In genomic region chr1:205600085-205600484, GRCh38 we compare ENCODE assay signal across 9 cellular contexts. TPM values are rescaled to one million over a fixed set of nuclear protein-coding genes. Genes with fewer than 3 reads are reported as not detected.
DNase-seq lines count a peak whose midpoint lies in the region; TF ChIP-seq lines count a peak whose summit lies in the region.
"Had no signal": no experiment of that assay in that cellular context is flagged by ENCODE, and none has a peak within 500 bp of the region (broad histone marks: within the 10 kb centered on the region; RNA-seq: fewer than 3 reads in every experiment).

No MANE protein-coding gene starts in this region.

- H3K79me2 ChIP-seq in KMS-11 (ENCODE audit: insufficient read depth, low read depth): no peaks in the 10 kb centered on the region

- H3K9me3 Mint-ChIP-seq in activated CD4-positive, alpha-beta T cell treated with anti-CD3 and anti-CD28 coated beads, Interleukin-2, amount 10 ng/mL, durations not matched to agents 7 days and 5 days: no peaks in the 10 kb centered on the region

- no peaks in the 10 kb centered on the region for H3K36me3 ChIP-seq in KMS-11 (ENCODE audit: insufficient read depth)
- peaks cover 0 to 14% (median 11%) of the 10 kb centered on the region in 5 donors for H3K36me3 ChIP-seq in subcutaneous abdominal adipose tissue (ENCODE audit: control insufficient read depth in 5 of 5, insufficient read depth in 5 of 5, low read length in 5 of 5)

- H3K27me3 Mint-ChIP-seq in activated CD4-positive, alpha-beta T cell treated with anti-CD3 and anti-CD28 coated beads, Interleukin-2, amount 10 ng/mL, durations not matched to agents 7 days and 5 days: no peaks in the 10 kb centered on the region

- peaks cover 40% of the 10 kb centered on the region for H3K4me1 Mint-ChIP-seq in activated CD4-positive, alpha-beta T cell treated with anti-CD3 and anti-CD28 coated beads, Interleukin-2, amount 10 ng/mL, durations not matched to agents 7 days and 5 days

- H3K4me1 ChIP-seq in KMS-11 (ENCODE audit: low read depth, poor library complexity, severe bottlenecking): peaks cover 20% of the 10 kb centered on the region
- H3K4me1 ChIP-seq in subcutaneous abdominal adipose tissue (ENCODE audit: control insufficient read depth in 5 of 5, insufficient read depth in 5 of 5, low read length in 5 of 5): peaks cover 12 to 34% (median 13%) of the 10 kb centered on the region in 5 donors

- no peak overlapping the region for H3K4me3 ChIP-seq in KMS-11 (IDR thresholded peaks at IDR 0.05; ENCODE audit: insufficient read depth, low read depth, low read length)
- H3K4me3 ChIP-seq in epithelial cell of proximal tubule (ENCODE audit: low read depth, low read length): no peak overlapping the region
- H3K4me3 ChIP-seq in subcutaneous abdominal adipose tissue (ENCODE audit: low read depth in 1 of 5, low read length in 5 of 5): no peak overlapping the region
- H3K4me3 ChIP-seq: BLaER1 had no signal

- 0 out of 2 replicates have a peak, but pooled peaks have one; percentile 27 for TF ChIP-seq CTCF in KMS-11 (conservative IDR thresholded peaks at IDR 0.05; ENCODE audit: low read depth, low read length)
- peak; percentile 48 for TF ChIP-seq CTCF in epithelial cell of proximal tubule (conservative IDR thresholded peaks at IDR 0.05; ENCODE audit: low read depth, low read length)

- no peak overlapping the region for H3K4me3 Mint-ChIP-seq in activated CD4-positive, alpha-beta T cell treated with anti-CD3 and anti-CD28 coated beads, Interleukin-2, amount 10 ng/mL, durations not matched to agents 7 days and 5 days

- H3K4me2 ChIP-seq in KMS-11: peak overlapping the region; percentile 2; the same call in 1 of the 2 replicates
- H3K4me2 ChIP-seq: BLaER1 had no signal

- H4K20me1 ChIP-seq in KMS-11 (ENCODE audit: insufficient read depth): no peaks in the 10 kb centered on the region

- H3K27me3 ChIP-seq in KMS-11 (ENCODE audit: insufficient read depth, low read depth) (no peaks in the 10 kb centered on the region), subcutaneous abdominal adipose tissue (ENCODE audit: control insufficient read depth in 5 of 5, insufficient read depth in 4 of 5, low read length in 5 of 5) (no peaks in the 10 kb centered on the region)
- H3K27me3 ChIP-seq: BLaER1 had no signal

- CTCF ChIA-PET in activated CD4-positive, alpha-beta T cell treated with anti-CD3 and anti-CD28 coated beads, Interleukin-2, amount 10 ng/mL, durations not matched to agents 7 days and 5 days (lab: Charles Lee): interaction anchor here (1.0 to 2.6 kb wide), 8 partner anchors 9 to 59 kb away, joined by 3 to 18 read pairs (median 3); partner anchors contain the start of gene ELK4

- POLR2A ChIA-PET in activated CD4-positive, alpha-beta T cell treated with anti-CD3 and anti-CD28 coated beads, Interleukin-2, amount 10 ng/mL, durations not matched to agents 7 days and 5 days (lab: Charles Lee): interaction anchor here (0.6 kb wide), 1 partner anchor 26 kb away, joined by 3 read pairs; no protein-coding TSS in a partner anchor

- H3K36me3 Mint-ChIP-seq in activated CD4-positive, alpha-beta T cell treated with anti-CD3 and anti-CD28 coated beads, Interleukin-2, amount 10 ng/mL, durations not matched to agents 7 days and 5 days (ENCODE audit: low read depth): peaks cover 53% of the 10 kb centered on the region

- H3K9ac ChIP-seq in KMS-11 (no peak overlapping the region), subcutaneous abdominal adipose tissue (ENCODE audit: low read length in 5 of 5) (no peak overlapping the region)
- H3K9ac ChIP-seq: BLaER1 had no signal

- H2AFZ ChIP-seq in KMS-11 (ENCODE audit: low read depth): no peak overlapping the region

- H3K27ac ChIP-seq in KMS-11 (peak overlapping the region; percentile 18; the same call in 1 of the 2 replicates), subcutaneous abdominal adipose tissue (ENCODE audit: low read depth, low read length) (peak overlapping the region; percentile 13)
- H3K27ac ChIP-seq: BLaER1 had no signal

- no peaks in the 10 kb centered on the region for H3K9me3 ChIP-seq in subcutaneous abdominal adipose tissue (ENCODE audit: control insufficient read depth in 5 of 5, low read length in 5 of 5)
- H3K9me3 ChIP-seq: BLaER1 had no signal

- DNase-seq in activated CD4-positive, alpha-beta T cell treated with anti-CD3 and anti-CD28 coated beads, Interleukin-2, amount 10 ng/mL, durations not matched to agents 7 days and 5 days: no peak
- DNase-seq in activated CD4-positive, alpha-beta T cell treated with anti-CD3 and anti-CD28 coated beads, Interleukin-2, amount 50 U/mL, for 1 hour: no peak
- DNase-seq in epithelial cell of proximal tubule (ENCODE audit: low read depth) (peak; percentile 62), COLO829 (ENCODE audit: low spot score) (no peak), NCI-H526 (lab: John Stamatoyannopoulos, UW) (no peak), Kasumi-1 (lab: John Stamatoyannopoulos, UW) (no peak)

- peak overlapping the region; percentile 56 for H3K27ac Mint-ChIP-seq in activated CD4-positive, alpha-beta T cell treated with anti-CD3 and anti-CD28 coated beads, Interleukin-2, amount 10 ng/mL, durations not matched to agents 7 days and 5 days

RNA-seq across cellular contexts. Expression of gene ELK4, which starts 31.7 kb away (rescaled TPM):
- total RNA-seq in activated CD4-positive, alpha-beta T cell treated with anti-CD3 and anti-CD28 coated beads, Interleukin-2, amount 10 ng/mL, durations not matched to agents 7 days and 5 days: 100 to 1,000 TPM in 1 of 2 experiments, 10 to 100 TPM in 1; 99.4 to 103 TPM
- 12.0 and 12.8 TPM in 2 replicates for total RNA-seq in epithelial cell of proximal tubule
